28 cellular contexts compared by ENCODE assay signal in genomic region chr17:29607557-29608195, GRCh38.
"Had no signal": no experiment of that assay in that cellular context is flagged by ENCODE, and none has a peak within 500 bp of the region (broad histone marks: within the 10 kb centered on the region; RNA-seq: fewer than 3 reads in every experiment).

No MANE protein-coding gene starts in this region.

- H3K9me3 Mint-ChIP-seq: activated naive CD4-positive, alpha-beta T cell treated with anti-CD3 and anti-CD28 coated beads for 36 hours; activated naive CD8-positive, alpha-beta T cell treated with anti-CD3 and anti-CD28 coated beads, Interleukin-2, amount 10 ng/mL, durations not matched to agents 7 days and 5 days; activated T-helper 1 cell treated with anti-CD3 and anti-CD28 coated beads, Interleukin-12 subunit alpha, Interleukin-12 subunit beta, Interleukin-2, Interleukin-4 antibody, amounts not matched to agents 30 ng/mL and 10 ng/mL and 1 ng/mL, durations not matched to agents 14 hours and 24 hours and 36 hours; dendritic cell treated with granulocyte-macrophage colony-stimulating factor and Interleukin-4, amounts not matched to agents 40 ng/mL and 50 ng/mL, for 4 days; naive thymus-derived CD4-positive, alpha-beta T cell; neural crest cell; stimulated activated effector memory CD8-positive, alpha-beta T cell treated with anti-CD3 and anti-CD28 coated beads, Interleukin-12 subunit alpha, Interleukin-12 subunit beta, amount 100 ng/mL, for 72 hours; T-helper 2 cell treated with Interferon-gamma antibody and Interleukin-4, amounts not matched to agents 5 μg/mL and 100 μg/mL, for 36 hours had no signal

- DNase-seq: activated CD4-positive, alpha-beta T cell treated with anti-CD3 and anti-CD28 coated beads for 36 hours; activated CD4-positive, CD25-positive, alpha-beta regulatory T cell; activated CD8-positive, alpha-beta T cell treated with anti-CD3 and anti-CD28 coated beads, Interleukin-2, amount 10 ng/mL, durations not matched to agents 7 days and 5 days; activated effector memory CD4-positive, alpha-beta T cell treated with anti-CD3 and anti-CD28 coated beads, Interleukin-2, amount 50 U/mL, for 16 hours; activated naive CD4-positive, alpha-beta T cell treated with anti-CD3 and anti-CD28 coated beads for 36 hours; activated naive CD8-positive, alpha-beta T cell treated with anti-CD3 and anti-CD28 coated beads, Interleukin-2, amount 10 ng/mL, durations not matched to agents 7 days and 5 days; activated T-cell treated with anti-CD3 and anti-CD28 coated beads for 4 hours; amniotic stem cell; caudate nucleus; foreskin melanocyte; heart right ventricle; midbrain; naive thymus-derived CD4-positive, alpha-beta T cell; occipital lobe; stimulated activated CD4-positive, alpha-beta T cell treated with anti-CD3 and anti-CD28 coated beads, Interleukin-12 subunit alpha, Interleukin-12 subunit beta, amount 100 ng/mL, for 4 hours; stimulated activated CD4-positive, alpha-beta T cell treated with anti-CD3 and anti-CD28 coated beads, Interleukin-4, amount 100 ng/mL, for 1 hour; stomach; T-helper 1 cell had no signal

- H3K4me1 ChIP-seq: right lobe of liver, suprapubic skin had no signal

- H3K4me3 ChIP-seq: esophagus muscularis mucosa, heart right ventricle, right lobe of liver, skin epidermis, stomach, suprapubic skin, tibial artery had no signal

- H3K27ac Mint-ChIP-seq: activated CD4-positive, alpha-beta T cell treated with anti-CD3 and anti-CD28 coated beads for 36 hours; activated CD8-positive, alpha-beta T cell treated with anti-CD3 and anti-CD28 coated beads, Interleukin-2, amount 10 ng/mL, durations not matched to agents 7 days and 5 days; activated naive CD4-positive, alpha-beta T cell treated with anti-CD3 and anti-CD28 coated beads for 36 hours; activated naive CD8-positive, alpha-beta T cell treated with anti-CD3 and anti-CD28 coated beads, Interleukin-2, amount 10 ng/mL, durations not matched to agents 7 days and 5 days; activated T-helper 1 cell treated with anti-CD3 and anti-CD28 coated beads, Interleukin-12 subunit alpha, Interleukin-12 subunit beta, Interleukin-2, Interleukin-4 antibody, amounts not matched to agents 30 ng/mL and 10 ng/mL and 1 ng/mL, durations not matched to agents 14 hours and 24 hours and 36 hours; dendritic cell treated with granulocyte-macrophage colony-stimulating factor and Interleukin-4, amounts not matched to agents 40 ng/mL and 50 ng/mL, for 4 days; stimulated activated effector memory CD8-positive, alpha-beta T cell treated with anti-CD3 and anti-CD28 coated beads, Interleukin-12 subunit alpha, Interleukin-12 subunit beta, amount 100 ng/mL, for 72 hours; T-helper 2 cell treated with Interferon-gamma antibody and Interleukin-4, amounts not matched to agents 5 μg/mL and 100 μg/mL, for 36 hours had no signal

- H3K36me3 Mint-ChIP-seq: activated naive CD8-positive, alpha-beta T cell treated with anti-CD3 and anti-CD28 coated beads, Interleukin-2, amount 10 ng/mL, durations not matched to agents 7 days and 5 days; naive thymus-derived CD4-positive, alpha-beta T cell; stimulated activated effector memory CD8-positive, alpha-beta T cell treated with anti-CD3 and anti-CD28 coated beads, Interleukin-12 subunit alpha, Interleukin-12 subunit beta, amount 100 ng/mL, for 72 hours had no signal

- H3K4me3 Mint-ChIP-seq: activated CD4-positive, alpha-beta T cell treated with anti-CD3 and anti-CD28 coated beads for 36 hours; activated CD8-positive, alpha-beta T cell treated with anti-CD3 and anti-CD28 coated beads, Interleukin-2, amount 10 ng/mL, durations not matched to agents 7 days and 5 days; activated naive CD4-positive, alpha-beta T cell treated with anti-CD3 and anti-CD28 coated beads for 36 hours; activated naive CD8-positive, alpha-beta T cell treated with anti-CD3 and anti-CD28 coated beads, Interleukin-2, amount 10 ng/mL, durations not matched to agents 7 days and 5 days; activated T-helper 1 cell treated with anti-CD3 and anti-CD28 coated beads, Interleukin-12 subunit alpha, Interleukin-12 subunit beta, Interleukin-2, Interleukin-4 antibody, amounts not matched to agents 30 ng/mL and 10 ng/mL and 1 ng/mL, durations not matched to agents 14 hours and 24 hours and 36 hours; dendritic cell treated with granulocyte-macrophage colony-stimulating factor and Interleukin-4, amounts not matched to agents 40 ng/mL and 50 ng/mL, for 4 days; naive thymus-derived CD4-positive, alpha-beta T cell; neural crest cell; stimulated activated effector memory CD8-positive, alpha-beta T cell treated with anti-CD3 and anti-CD28 coated beads, Interleukin-12 subunit alpha, Interleukin-12 subunit beta, amount 100 ng/mL, for 72 hours; T-helper 2 cell treated with Interferon-gamma antibody and Interleukin-4, amounts not matched to agents 5 μg/mL and 100 μg/mL, for 36 hours had no signal

- ATAC-seq: activated CD4-positive, alpha-beta T cell treated with anti-CD3 and anti-CD28 coated beads for 36 hours; activated CD8-positive, alpha-beta T cell treated with anti-CD3 and anti-CD28 coated beads, Interleukin-2, amount 10 ng/mL, durations not matched to agents 7 days and 5 days; naive thymus-derived CD4-positive, alpha-beta T cell; right lobe of liver; stimulated activated effector memory CD8-positive, alpha-beta T cell treated with anti-CD3 and anti-CD28 coated beads, Interleukin-12 subunit alpha, Interleukin-12 subunit beta, amount 100 ng/mL, for 72 hours had no signal

- H3K36me3 ChIP-seq: right lobe of liver, suprapubic skin, tibial artery had no signal

- H3K9me3 ChIP-seq: esophagus muscularis mucosa, heart right ventricle, right lobe of liver, stomach, suprapubic skin, tibial artery had no signal

- H3K27ac ChIP-seq: esophagus muscularis mucosa, heart right ventricle, right lobe of liver, skin epidermis, stomach, suprapubic skin, tibial artery had no signal

- H3K27me3 Mint-ChIP-seq: activated CD4-positive, alpha-beta T cell treated with anti-CD3 and anti-CD28 coated beads for 36 hours; activated naive CD8-positive, alpha-beta T cell treated with anti-CD3 and anti-CD28 coated beads, Interleukin-2, amount 10 ng/mL, durations not matched to agents 7 days and 5 days; naive thymus-derived CD4-positive, alpha-beta T cell had no signal

- H3K27me3 ChIP-seq: esophagus muscularis mucosa, right lobe of liver, suprapubic skin, tibial artery had no signal

- H3K4me1 Mint-ChIP-seq: activated CD4-positive, alpha-beta T cell treated with anti-CD3 and anti-CD28 coated beads for 36 hours; activated naive CD8-positive, alpha-beta T cell treated with anti-CD3 and anti-CD28 coated beads, Interleukin-2, amount 10 ng/mL, durations not matched to agents 7 days and 5 days; stimulated activated effector memory CD8-positive, alpha-beta T cell treated with anti-CD3 and anti-CD28 coated beads, Interleukin-12 subunit alpha, Interleukin-12 subunit beta, amount 100 ng/mL, for 72 hours had no signal
